Comparison of ENCODE assay signal across 22 cellular contexts in genomic region chr7:64515330-64515729, GRCh38. TPM values are rescaled to one million over a fixed set of nuclear protein-coding genes. Genes with fewer than 3 reads are reported as not detected.
DNase-seq lines count a peak whose midpoint lies in the region; ATAC-seq and TF ChIP-seq lines count a peak whose summit lies in the region.
"Had no signal": no experiment of that assay in that cellular context is flagged by ENCODE, and none has a peak within 500 bp of the region (broad histone marks: within the 10 kb centered on the region; RNA-seq: fewer than 3 reads in every experiment).

No MANE protein-coding gene starts in this region.

- 0 out of 2 replicates have a peak overlapping the region, but pooled peaks have one; percentile 9 for H3K27ac ChIP-seq in 22Rv1
- H3K27ac ChIP-seq: body of pancreas had no signal

- ATAC-seq in GM18868 (IDR thresholded peaks at IDR 0.05; ENCODE audit: unreplicated experiment) (peak; percentile 56), GM21367 (IDR thresholded peaks at IDR 0.05; ENCODE audit: unreplicated experiment) (no peak)
- ATAC-seq: body of pancreas, GM23338, T-cell had no signal

- DNase-seq in astrocyte of the hippocampus (ENCODE audit: low read depth, low spot score): peak; percentile 41
- peak; percentile 36 for DNase-seq in myocyte (ENCODE audit: low read depth)
- DNase-seq in NCI-H1417 treated with DMSO at 0.1 percent for 48 hours (lab: John Stamatoyannopoulos, UW): no peak
- no peak for DNase-seq in activated naive CD4-positive, alpha-beta T cell treated with anti-CD3 and anti-CD28 coated beads, Interleukin-2, amount 50 U/mL, for 16 hours
- DNase-seq in cardiac septum (ENCODE audit: low spot score): no peak
- DNase-seq: activated CD4-positive, alpha-beta T cell treated with anti-CD3 and anti-CD28 coated beads, Interleukin-2, amount 50 U/mL, for 48 hours; activated T-cell treated with anti-CD3 and anti-CD28 coated beads, Interleukin-2, amount 50 U/mL, for 24 hours; body of pancreas; CD8-positive, alpha-beta memory T cell; mesendoderm; NCI-H1105 treated with DMSO at 0.1 percent for 48 hours; NCI-H526 treated with DMSO at 0.1 percent for 48 hours; nephron progenitor cell; posterior cingulate gyrus; Right ventricle myocardium superior; stimulated activated CD4-positive, alpha-beta T cell treated with anti-CD3 and anti-CD28 coated beads, Interleukin-4, amount 100 ng/mL, for 24 hours; T-cell had no signal

- intact Hi-C loops in cardiac septum (cut with DNase I): no loop called here

- TF ChIP-seq CTCF in 22Rv1 (IDR thresholded peaks at IDR 0.05): no peak

RNA-seq across cellular contexts. Expression of gene ZNF680, which starts 47.5 kb away (rescaled TPM):
- total RNA-seq in myocyte (40.6 and 44.6 TPM in 2 replicates), cardiac septum (28.2 TPM)
- polyA plus RNA-seq in myocyte (2012): 10.8 TPM
- total RNA-seq: smooth muscle cell had no signal
- polyA plus RNA-seq: smooth muscle cell had no signal

Comparison
In these comparisons a context has a peak if more than half of its experiments do, and no peak if none do; other contexts are left out.
1. DNase-seq: peak in astrocyte of the hippocampus (single experiment) and myocyte (single experiment); none in NCI-H1417 treated with DMSO at 0.1 percent for 48 hours (single experiment), activated naive CD4-positive, alpha-beta T cell treated with anti-CD3 and anti-CD28 coated beads, Interleukin-2, amount 50 U/mL, for 16 hours (single experiment) and cardiac septum (single experiment).